In the genomic region with DNA sequence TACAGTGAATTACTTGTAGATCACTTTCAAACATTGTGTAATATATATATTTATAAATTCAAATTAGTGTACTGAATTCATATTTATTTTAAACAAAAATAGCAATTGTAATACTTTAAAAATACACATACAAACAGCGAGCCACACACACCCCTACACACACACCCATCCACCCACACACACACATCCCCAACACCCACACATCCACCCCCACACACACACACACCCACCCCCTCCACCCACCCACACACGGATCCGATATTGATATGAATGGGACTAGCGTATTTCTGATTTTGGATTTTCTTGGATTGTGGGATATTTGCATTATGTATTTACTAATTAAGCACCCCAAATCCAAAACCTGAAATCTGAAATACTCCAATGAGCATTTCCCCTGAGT, we compare ENCODE assay signal across 33 cellular contexts.
DNase-seq lines count a peak whose midpoint lies in the region; ATAC-seq, FAIRE-seq and TF ChIP-seq lines count a peak whose summit lies in the region.
"Had no signal": no experiment of that assay in that cellular context is flagged by ENCODE, and none has a peak within 500 bp of the region (broad histone marks: within the 10 kb centered on the region; RNA-seq: fewer than 3 reads in every experiment).

No MANE protein-coding gene starts in this region.

- H2AFZ ChIP-seq in IMR-90 (replicated peaks; ENCODE audit: low read length, poor library complexity) (no peak overlapping the region), osteoblast (ENCODE audit: low read length) (no peak overlapping the region)

- no peak for TF ChIP-seq POLR2A in IMR-90 (IDR thresholded peaks at IDR 0.05; ENCODE audit: low read depth, low read length)

- H3K4me3 ChIP-seq in HEK293 (ENCODE audit: low read depth, low read length) (no peak overlapping the region), IMR-90 (ENCODE audit: insufficient read depth, low read depth, low read length) (no peak overlapping the region), osteoblast (ENCODE audit: insufficient read depth, low read length) (no peak overlapping the region)
- H3K4me3 ChIP-seq: A549; BLaER1; BLaER1 treated with 17β-estradiol and CSF1 and Interleukin-3, amounts not matched to agents 10 nM and 100 nM had no signal

- H3K36me3 ChIP-seq in HEK293 (ENCODE audit: control insufficient read depth in 2 of 2, insufficient read depth in 1 of 2, low read length in 2 of 2) (no peaks in the 10 kb centered on the region), IMR-90 (ENCODE audit: control insufficient read depth, insufficient read depth, low read length) (no peaks in the 10 kb centered on the region), osteoblast (ENCODE audit: insufficient read depth, low read length) (no peaks in the 10 kb centered on the region)
- H3K36me3 ChIP-seq: BE2C; BLaER1; BLaER1 treated with 17β-estradiol and CSF1 and Interleukin-3, amounts not matched to agents 10 nM and 100 nM had no signal

- H3K4ac ChIP-seq in IMR-90 (ENCODE audit: low read depth, low read length): no peak overlapping the region

- H3K4me1 ChIP-seq in HEK293 (ENCODE audit: control insufficient read depth, insufficient read depth, low read length) (no peaks in the 10 kb centered on the region), IMR-90 (ENCODE audit: control insufficient read depth, insufficient read depth, low read length) (no peaks in the 10 kb centered on the region), osteoblast (ENCODE audit: insufficient read depth, low read length) (no peaks in the 10 kb centered on the region)
- H3K4me1 ChIP-seq: A549; BE2C; BLaER1; BLaER1 treated with 17β-estradiol and CSF1 and Interleukin-3, amounts not matched to agents 10 nM and 100 nM; Caco-2 had no signal

- dilution Hi-C loops in IMR-90 (cut with HindIII; ENCODE audit: low sequenced_read_pairs, unreplicated experiment): no loop called here

- no peak for TF ChIP-seq RAD21 in IMR-90 (IDR thresholded peaks at IDR 0.05; ENCODE audit: low read length)

- peak; percentile 5 for FAIRE-seq in urothelium cell line (lab: Jason Lieb, UNC)
- FAIRE-seq: A204.1, A549, D721Med had no signal

- no peaks in the 10 kb centered on the region for H3K79me1 ChIP-seq in IMR-90 (ENCODE audit: low read depth in 1 of 2, low read length in 2 of 2)

- no peak overlapping the region for H2BK20ac ChIP-seq in IMR-90 (ENCODE audit: low read depth, low read length)

- ATAC-seq in IMR-90 (ENCODE audit: low read depth): no peak
- ATAC-seq: A549; CD8-positive, alpha-beta T cell had no signal

- H3K79me2 ChIP-seq in osteoblast (ENCODE audit: insufficient read depth, low read length): no peaks in the 10 kb centered on the region

- H3K4me2 ChIP-seq in IMR-90 (ENCODE audit: low read depth, low read length) (no peak overlapping the region), osteoblast (ENCODE audit: insufficient read depth, low read length) (no peak overlapping the region)
- H3K4me2 ChIP-seq: A549; BLaER1; BLaER1 treated with 17β-estradiol and CSF1 and Interleukin-3, amounts not matched to agents 10 nM and 100 nM had no signal

- no peak for TF ChIP-seq CTCF in HEK293 (tag by site-specific recombination; IDR thresholded peaks at IDR 0.05)
- TF ChIP-seq CTCF in IMR-90 (conservative IDR thresholded peaks at IDR 0.05; ENCODE audit: low read depth, low read length): no peak
- no peak for TF ChIP-seq CTCF in osteoblast (IDR thresholded peaks at IDR 0.05; ENCODE audit: extremely low read depth, low read depth, low read length)

- no peak overlapping the region for H4K5ac ChIP-seq in IMR-90 (ENCODE audit: low read depth, low read length)

- H2BK15ac ChIP-seq in IMR-90 (ENCODE audit: low read depth, low read length): no peak overlapping the region

- H2BK120ac ChIP-seq in IMR-90 (ENCODE audit: low read depth, low read length): no peak overlapping the region

- peak overlapping the region; percentile 62 for H2BK5ac ChIP-seq in IMR-90 (ENCODE audit: low read depth, low read length, poor library complexity, severe bottlenecking)

- POLR2A ChIA-PET in HEK293 (lab: Yijun Ruan, JAX) (no interaction called here), IMR-90 (lab: Charles Lee; ENCODE audit: unreplicated experiment) (no interaction called here)

- no CpG with 5 or more reads among the region's 4 CpGs for WGBS in IMR-90 (ENCODE audit: extremely low coverage in 2 of 2, insufficient read length in 1 of 2), 2 experiments

- in situ Hi-C loops in IMR-90 (cut with MboI; ENCODE audit: low sequenced_read_pairs): no loop called here

- no TSS peak for BruUV-seq in IMR-90 (replicated peaks; lab: Mats Ljungman, UMichigan)

- H4K20me1 ChIP-seq in IMR-90 (ENCODE audit: insufficient read depth, low read length) (no peaks in the 10 kb centered on the region), osteoblast (ENCODE audit: insufficient read depth, low read length) (no peaks in the 10 kb centered on the region)
- H4K20me1 ChIP-seq: BLaER1; BLaER1 treated with 17β-estradiol and CSF1 and Interleukin-3, amounts not matched to agents 10 nM and 100 nM had no signal

- no peak overlapping the region for H3K9ac ChIP-seq in IMR-90 (ENCODE audit: low read depth, low read length)
- H3K9ac ChIP-seq: BLaER1; BLaER1 treated with 17β-estradiol and CSF1 and Interleukin-3, amounts not matched to agents 10 nM and 100 nM had no signal

- no peak overlapping the region for H4K91ac ChIP-seq in IMR-90 (ENCODE audit: insufficient read depth, low read depth, low read length)

- no peak overlapping the region for H2AK5ac ChIP-seq in IMR-90 (ENCODE audit: low read depth, low read length)

- DNase-seq in IMR-90 (no peak), urothelium cell line (ENCODE audit: low spot score) (no peak), Kasumi-1 (lab: John Stamatoyannopoulos, UW) (no peak), osteoblast (ENCODE audit: insufficient read length, low spot score, missing footprints) (no peak), ecto neural progenitor cell (ENCODE audit: low spot score) (no peak)
- DNase-seq: 8988T; ACHN; AML-193; BE2C; C1 segment of cervical spinal cord; Caco-2; Calu3; CD4-positive, alpha-beta memory T cell; CD4-positive, alpha-beta T cell; CD4-positive, CD25-positive, alpha-beta regulatory T cell; CD8-positive, alpha-beta memory T cell; CD8-positive, alpha-beta T cell; COR-L47; DMS 273 treated with DMSO at 0.1 percent for 48 hours; DMS153; DMS53; DMS79; DMS79 treated with DMSO at 0.1 percent for 48 hours; DND-41; EL had no signal

- no peak overlapping the region for H4K8ac ChIP-seq in IMR-90 (ENCODE audit: low read depth in 2 of 2, low read length in 2 of 2)

- intact Hi-C loops in IMR-90 (cut with micrococcal nuclease): no loop called here

- H2AK9ac ChIP-seq in IMR-90 (replicated peaks; ENCODE audit: low read depth, low read length, poor library complexity): no peak overlapping the region

- H3K9me1 ChIP-seq in IMR-90 (ENCODE audit: insufficient read depth, low read length): no peaks in the 10 kb centered on the region

- no peaks in the 10 kb centered on the region for H3K9me3 ChIP-seq in HEK293 (ENCODE audit: control insufficient read depth, insufficient read depth, low read depth, low read length)
- no peaks in the 10 kb centered on the region for H3K9me3 ChIP-seq in IMR-90 (ENCODE audit: control insufficient read depth, insufficient read depth, low read length)
- no peaks in the 10 kb centered on the region for H3K9me3 ChIP-seq in osteoblast (ENCODE audit: low read depth, low read length)
- H3K9me3 ChIP-seq: A549; BE2C; BLaER1; BLaER1 treated with 17β-estradiol and CSF1 and Interleukin-3, amounts not matched to agents 10 nM and 100 nM; Caco-2 had no signal

- no peak overlapping the region for H3K56ac ChIP-seq in IMR-90 (ENCODE audit: extremely low read depth, insufficient read depth, low read length)

- no peak overlapping the region for H3K27ac ChIP-seq in HEK293 (ENCODE audit: extremely low read depth, low read depth, low read length)
- H3K27ac ChIP-seq in IMR-90 (ENCODE audit: insufficient read depth, low read length): no peak overlapping the region
- no peak overlapping the region for H3K27ac ChIP-seq in osteoblast (ENCODE audit: low read depth, low read length)
- H3K27ac ChIP-seq: 22Rv1; A549; BLaER1; BLaER1 treated with 17β-estradiol and CSF1 and Interleukin-3, amounts not matched to agents 10 nM and 100 nM; C4-2B had no signal

- H3K23ac ChIP-seq in IMR-90 (ENCODE audit: low read depth, low read length): no peak overlapping the region

- no peaks in the 10 kb centered on the region; the same call in 1 of the 2 replicates for H3K27me3 ChIP-seq in IMR-90 (ENCODE audit: control insufficient read depth, insufficient read depth, low read length)
- H3K27me3 ChIP-seq in osteoblast (ENCODE audit: insufficient read depth, low read length): no peaks in the 10 kb centered on the region
- H3K27me3 ChIP-seq: BE2C; BLaER1; BLaER1 treated with 17β-estradiol and CSF1 and Interleukin-3, amounts not matched to agents 10 nM and 100 nM had no signal

- no peak overlapping the region for H3K14ac ChIP-seq in IMR-90 (replicated peaks; ENCODE audit: low read depth, low read length)

- no peak overlapping the region for H3K18ac ChIP-seq in IMR-90 (ENCODE audit: low read depth, low read length)

- CTCF ChIA-PET in HEK293 (lab: Yijun Ruan, JAX): no interaction called here
- CTCF ChIA-PET in IMR-90 (lab: Yijun Ruan, JAX): no interaction called here

TF ChIP-seq in HEK293, 187 proteins besides CTCF, POLR2A, EP300 and RAD21 (continues in another document):
- TF ChIP-seq, protein P1, sequence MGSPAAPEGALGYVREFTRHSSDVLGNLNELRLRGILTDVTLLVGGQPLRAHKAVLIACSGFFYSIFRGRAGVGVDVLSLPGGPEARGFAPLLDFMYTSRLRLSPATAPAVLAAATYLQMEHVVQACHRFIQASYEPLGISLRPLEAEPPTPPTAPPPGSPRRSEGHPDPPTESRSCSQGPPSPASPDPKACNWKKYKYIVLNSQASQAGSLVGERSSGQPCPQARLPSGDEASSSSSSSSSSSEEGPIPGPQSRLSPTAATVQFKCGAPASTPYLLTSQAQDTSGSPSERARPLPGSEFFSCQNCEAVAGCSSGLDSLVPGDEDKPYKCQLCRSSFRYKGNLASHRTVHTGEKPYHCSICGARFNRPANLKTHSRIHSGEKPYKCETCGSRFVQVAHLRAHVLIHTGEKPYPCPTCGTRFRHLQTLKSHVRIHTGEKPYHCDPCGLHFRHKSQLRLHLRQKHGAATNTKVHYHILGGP (tag by site-specific recombination; IDR thresholded peaks at IDR 0.05): no peak
- TF ChIP-seq EGR2 (tag by site-specific recombination; IDR thresholded peaks at IDR 0.05; ENCODE audit: low read depth): peak; percentile 71; the same call in 1 of the 2 replicates

TF ChIP-seq in IMR-90, 13 proteins besides CTCF, POLR2A, EP300 and RAD21 (continues in another document):
- no peak for TF ChIP-seq CHD1 (IDR thresholded peaks at IDR 0.05; ENCODE audit: low read depth, low read length)
- TF ChIP-seq MAFK (IDR thresholded peaks at IDR 0.05; ENCODE audit: low read depth, low read length): no peak
- no peak for TF ChIP-seq RCOR1 (IDR thresholded peaks at IDR 0.05; ENCODE audit: insufficient replicate concordance, low read length)
- TF ChIP-seq FOS (IDR thresholded peaks at IDR 0.05; ENCODE audit: low read depth, low read length): no peak
- TF ChIP-seq CEBPB (IDR thresholded peaks at IDR 0.05; ENCODE audit: low read depth, low read length): no peak
- TF ChIP-seq NFE2L2 (IDR thresholded peaks at IDR 0.05; ENCODE audit: low read depth, low read length): no peak
- no peak for TF ChIP-seq MAZ (IDR thresholded peaks at IDR 0.05; ENCODE audit: borderline replicate concordance, low read depth, low read length)
- TF ChIP-seq MXI1 (IDR thresholded peaks at IDR 0.05; ENCODE audit: borderline replicate concordance, low read depth, low read length): no peak
